ENCODE assay signal across 22 cellular contexts in the genomic region with DNA sequence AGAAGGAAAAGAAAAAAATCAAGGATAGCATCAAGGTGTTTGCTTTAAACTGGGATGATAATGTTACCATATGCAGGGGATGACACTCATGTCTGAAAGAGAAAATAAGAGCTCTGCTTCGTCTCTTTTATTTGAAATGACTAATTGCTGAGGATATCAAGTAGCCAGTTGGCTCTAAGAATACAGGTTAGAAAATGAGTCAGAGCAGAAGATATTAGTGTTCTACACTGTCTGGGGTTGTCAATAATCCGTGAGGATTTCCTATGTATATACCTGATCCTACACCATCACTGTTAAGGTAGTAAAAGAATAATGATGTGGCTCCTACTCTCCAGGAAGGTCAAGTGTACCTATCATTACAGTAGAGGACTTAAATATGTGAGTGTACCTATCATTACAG.
DNase-seq lines count a peak whose midpoint lies in the region; ATAC-seq, FAIRE-seq and TF ChIP-seq lines count a peak whose summit lies in the region.
"Had no signal": no experiment of that assay in that cellular context is flagged by ENCODE, and none has a peak within 500 bp of the region (broad histone marks: within the 10 kb centered on the region; RNA-seq: fewer than 3 reads in every experiment).

No MANE protein-coding gene starts in this region.

- peak; percentile 48 for FAIRE-seq in H54 (lab: Jason Lieb, UNC)
- FAIRE-seq: GM12892, GM18507, H1, HepG2 had no signal

- no peaks in the 10 kb centered on the region for H3K27me3 ChIP-seq in RWPE2 (ENCODE audit: insufficient read depth, poor library complexity, severe bottlenecking)
- H3K27me3 ChIP-seq: BE2C had no signal

- H3K36me3 ChIP-seq in RWPE2 (ENCODE audit: low read depth), result no peaks in the 10 kb centered on the region
- H3K36me3 ChIP-seq: BE2C had no signal

- no peak for TF ChIP-seq POLR2A in H54 (IDR thresholded peaks at IDR 0.05; ENCODE audit: low read depth, low read length)

- no peak overlapping the region for H3K4me3 Mint-ChIP-seq in stimulated activated effector memory CD8-positive, alpha-beta T cell treated with anti-CD3 and anti-CD28 coated beads, Interleukin-12 subunit alpha, Interleukin-12 subunit beta, amount 100 ng/mL, for 72 hours
- H3K4me3 Mint-ChIP-seq: CD4-positive, CD25-positive, alpha-beta regulatory T cell had no signal

- no peak overlapping the region for H3K4me3 ChIP-seq in RWPE2 (ENCODE audit: severe bottlenecking)
- H3K4me3 ChIP-seq: SK-N-MC had no signal

- H3K9me3 Mint-ChIP-seq in stimulated activated effector memory CD8-positive, alpha-beta T cell treated with anti-CD3 and anti-CD28 coated beads, Interleukin-12 subunit alpha, Interleukin-12 subunit beta, amount 100 ng/mL, for 72 hours, result no peaks in the 10 kb centered on the region

- H3K4me1 Mint-ChIP-seq in stimulated activated effector memory CD8-positive, alpha-beta T cell treated with anti-CD3 and anti-CD28 coated beads, Interleukin-12 subunit alpha, Interleukin-12 subunit beta, amount 100 ng/mL, for 72 hours, result peaks cover 11% of the 10 kb centered on the region
- H3K4me1 Mint-ChIP-seq: CD4-positive, CD25-positive, alpha-beta regulatory T cell had no signal

- no peaks in the 10 kb centered on the region for H3K36me3 Mint-ChIP-seq in stimulated activated effector memory CD8-positive, alpha-beta T cell treated with anti-CD3 and anti-CD28 coated beads, Interleukin-12 subunit alpha, Interleukin-12 subunit beta, amount 100 ng/mL, for 72 hours
- H3K36me3 Mint-ChIP-seq: CD4-positive, CD25-positive, alpha-beta regulatory T cell had no signal

- no peaks in the 10 kb centered on the region for H3K9me3 ChIP-seq in RWPE2 (ENCODE audit: severe bottlenecking)
- H3K9me3 ChIP-seq: BE2C had no signal

- no peaks in the 10 kb centered on the region for H3K4me1 ChIP-seq in RWPE2 (ENCODE audit: insufficient read depth, poor library complexity, severe bottlenecking)

- DNase-seq in NCI-H510A treated with DMSO at 0.1 percent for 48 hours (lab: John Stamatoyannopoulos, UW) (peak; percentile 10), NCI-H510A (lab: John Stamatoyannopoulos, UW) (no peak), H54 (ENCODE audit: insufficient read length, low spot score) (no peak), RWPE2 (ENCODE audit: low spot score) (no peak), DMS79 (lab: John Stamatoyannopoulos, UW) (no peak), GM03348 (ENCODE audit: low spot score) (no peak)
- DNase-seq in stimulated activated effector memory CD8-positive, alpha-beta T cell treated with anti-CD3 and anti-CD28 coated beads, Interleukin-12 subunit alpha, Interleukin-12 subunit beta, amount 100 ng/mL, for 72 hours (ENCODE audit: low spot score in 2 of 2), result no peak
- DNase-seq: CD4-positive, CD25-positive, alpha-beta regulatory T cell; COR-L47; DMS 273 treated with DMSO at 0.1 percent for 48 hours; EL; KBM-7; MV-4-11; NCI-H187; NCI-H446 treated with DMSO at 0.1 percent for 48 hours; SHP77 had no signal

- H3K27ac Mint-ChIP-seq in stimulated activated effector memory CD8-positive, alpha-beta T cell treated with anti-CD3 and anti-CD28 coated beads, Interleukin-12 subunit alpha, Interleukin-12 subunit beta, amount 100 ng/mL, for 72 hours, result no peak overlapping the region
- H3K27ac Mint-ChIP-seq: CD4-positive, CD25-positive, alpha-beta regulatory T cell had no signal

- TF ChIP-seq CTCF in RWPE2 (IDR thresholded peaks at IDR 0.05; ENCODE audit: poor library complexity, severe bottlenecking), result no peak

- no peak overlapping the region for H3K27ac ChIP-seq in RWPE2 (ENCODE audit: poor library complexity, severe bottlenecking)
- H3K27ac ChIP-seq: SK-N-MC had no signal

- ATAC-seq in RWPE2 (ENCODE audit: low read depth), result peak; percentile 90
- ATAC-seq in stimulated activated effector memory CD8-positive, alpha-beta T cell treated with anti-CD3 and anti-CD28 coated beads, Interleukin-12 subunit alpha, Interleukin-12 subunit beta, amount 100 ng/mL, for 72 hours, result peak; percentile 93
